In the genomic region with DNA sequence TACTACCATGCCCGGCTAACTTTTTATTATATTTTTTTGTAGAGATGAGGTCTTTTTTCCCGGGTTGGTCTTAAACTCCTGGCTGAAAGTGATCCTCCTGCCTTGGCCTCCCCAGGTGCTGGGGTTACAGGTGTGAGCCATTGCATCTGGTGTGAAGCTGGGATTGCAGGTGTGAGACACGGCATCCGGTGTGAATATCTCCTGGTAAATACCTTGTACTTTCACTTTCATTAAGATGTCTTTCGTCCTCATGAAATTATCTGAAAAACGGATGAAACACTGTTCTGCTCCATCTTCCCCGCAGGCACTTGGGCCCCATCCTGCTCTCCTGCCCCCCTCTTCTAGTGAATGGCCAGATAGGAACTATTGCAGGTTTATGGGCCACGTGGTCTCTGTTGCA, we compare ENCODE assay signal across 21 cellular contexts.
DNase-seq lines count a peak whose midpoint lies in the region; ATAC-seq, FAIRE-seq and TF ChIP-seq lines count a peak whose summit lies in the region.
"Had no signal": no experiment of that assay in that cellular context is flagged by ENCODE, and none has a peak within 500 bp of the region (broad histone marks: within the 10 kb centered on the region; RNA-seq: fewer than 3 reads in every experiment).

No MANE protein-coding gene starts in this region.

- TF ChIP-seq EP300 in GM12878 (IDR thresholded peaks at IDR 0.05; ENCODE audit: borderline replicate concordance in 1 of 2, control insufficient read depth in 1 of 2, low read depth in 2 of 2, low read length in 2 of 2), result no peak

- SMC1A ChIA-PET in GM12878 (lab: Charles Lee; ENCODE audit: uncharacterized antibody, unreplicated experiment), result no interaction called here

- no peak for TF ChIP-seq RAD21 in GM12878 (IDR thresholded peaks at IDR 0.05; ENCODE audit: insufficient read depth, low read depth, low read length)

- WGBS in GM12878 (ENCODE audit: insufficient coverage, insufficient replicate concordance, low lambda C conversion rate, missing lambda C conversion rate), result 61% methylated on average over 8 of the region's 8 CpGs

- in situ Hi-C loops in GM12878 (cut with MboI) (no loop called here), KBM-7 (cut with MboI; ENCODE audit: low pct_unique_long_range_greater_than_20kb, low sequenced_read_pairs) (no loop called here)

- TF ChIP-seq CTCF in HEK293 (tag by site-specific recombination; IDR thresholded peaks at IDR 0.05) (no peak), NB4 (IDR thresholded peaks at IDR 0.05; ENCODE audit: low read depth, low read length) (no peak), GM12878 (IDR thresholded peaks at IDR 0.05 in 2 of 3, conservative IDR thresholded peaks at IDR 0.05 in 1 of 3; ENCODE audit: control insufficient read depth in 2 of 3, extremely low read depth in 1 of 3, insufficient read depth in 1 of 3, low read depth in 3 of 3, low read length in 3 of 3) (no peak)

- no peaks in the 10 kb centered on the region for H3K27me3 ChIP-seq in BLaER1
- H3K27me3 ChIP-seq in GM12878 (replicated peaks in 1 of 2; ENCODE audit: control insufficient read depth in 2 of 2, insufficient read depth in 2 of 2, low read length in 1 of 2), result no peaks in the 10 kb centered on the region

- no peak for FAIRE-seq in GM12878 (lab: Jason Lieb, UNC)
- FAIRE-seq: A549, D721Med, GM12891, GM18507 had no signal

- peaks cover 51% of the 10 kb centered on the region for H3K4me1 ChIP-seq in BLaER1
- no peaks in the 10 kb centered on the region for H3K4me1 ChIP-seq in HEK293 (ENCODE audit: control insufficient read depth, insufficient read depth, low read length)
- no peaks in the 10 kb centered on the region for H3K4me1 ChIP-seq in GM12878 (ENCODE audit: control insufficient read depth, insufficient read depth, low read length)
- H3K4me1 ChIP-seq: A549 had no signal

- H3K9ac ChIP-seq in BLaER1 (no peak overlapping the region), GM12878 (ENCODE audit: control insufficient read depth, insufficient read depth, low read length) (no peak overlapping the region)

- BruUV-seq in GM12878 (replicated peaks; lab: Mats Ljungman, UMichigan), result no TSS peak

- H3K79me2 ChIP-seq in GM12878 (ENCODE audit: control insufficient read depth, insufficient read depth, low read length), result no peaks in the 10 kb centered on the region

- DNase-seq in NB4 (ENCODE audit: low read depth), result peak; percentile 34
- no peak for DNase-seq in GM12878 (ENCODE audit: low read depth, low spot score)
- no peak for DNase-seq in glomerular visceral epithelial cell (ENCODE audit: extremely low spot score)
- no peak for DNase-seq in KBM-7
- DNase-seq: 8988T; CD4-positive, alpha-beta T cell; CD8-positive, alpha-beta memory T cell; DMS 273 treated with DMSO at 0.1 percent for 48 hours; DMS79; EL; GDM1; H9 had no signal

- H3K9me3 ChIP-seq in BLaER1 (no peaks in the 10 kb centered on the region), HEK293 (ENCODE audit: control insufficient read depth, insufficient read depth, low read depth, low read length) (no peaks in the 10 kb centered on the region), GM12878 (replicated peaks; ENCODE audit: control insufficient read depth, insufficient read depth, low read length) (no peaks in the 10 kb centered on the region)
- H3K9me3 ChIP-seq: A549 had no signal

- H2AFZ ChIP-seq in GM12878 (ENCODE audit: control insufficient read depth, low read depth, low read length), result no peak overlapping the region
- H2AFZ ChIP-seq: GM23338 had no signal

- no peak for ATAC-seq in GM12878
- ATAC-seq in HG03521 (IDR thresholded peaks at IDR 0.05; ENCODE audit: unreplicated experiment), result no peak
- ATAC-seq: A549, GM23338, HCT116 had no signal

- RAD21 ChIA-PET in GM12878 (lab: Charles Lee; ENCODE audit: unreplicated experiment), result no interaction called here

- intact Hi-C loops in GM12878 (cut with micrococcal nuclease; ENCODE audit: unreplicated experiment), result no loop called here

- H3K4me3 ChIP-seq in BLaER1 (no peak overlapping the region), HEK293 (ENCODE audit: low read depth, low read length) (no peak overlapping the region), NB4 (ENCODE audit: low read depth, low read length) (no peak overlapping the region), GM12878 (no peak overlapping the region)
- H3K4me3 ChIP-seq: A549, GM23338 had no signal

- POLR2A ChIA-PET in HEK293 (lab: Yijun Ruan, JAX), result no interaction called here
- POLR2A ChIA-PET in GM12878 (lab: Charles Lee), result no interaction called here

- H4K20me1 ChIP-seq in BLaER1, result no peaks in the 10 kb centered on the region
- H4K20me1 ChIP-seq in GM12878 (ENCODE audit: control insufficient read depth, insufficient read depth), result no peaks in the 10 kb centered on the region

- CTCF ChIA-PET in HEK293 (lab: Yijun Ruan, JAX) (no interaction called here), GM12878 (lab: Yijun Ruan, JAX) (no interaction called here)

- H3K27ac ChIP-seq in BLaER1 (0 out of 2 replicates have a peak overlapping the region, but pooled peaks have one; percentile 26), HEK293 (ENCODE audit: extremely low read depth, low read depth, low read length) (no peak overlapping the region), GM12878 (ENCODE audit: control insufficient read depth, insufficient read depth) (no peak overlapping the region)
- H3K27ac ChIP-seq: A549 had no signal

- TF ChIP-seq POLR2A in NB4 (IDR thresholded peaks at IDR 0.05; ENCODE audit: extremely low read depth, insufficient read length), result no peak
- no peak for TF ChIP-seq POLR2A in GM12878 (IDR thresholded peaks at IDR 0.05; ENCODE audit: low read depth, low read length)

- H3K4me2 ChIP-seq in BLaER1 (peak overlapping the region; percentile 84; the same call in 1 of the 2 replicates), GM12878 (ENCODE audit: control insufficient read depth, insufficient read depth) (no peak overlapping the region)
- H3K4me2 ChIP-seq: A549, GM23338 had no signal

- no peaks in the 10 kb centered on the region for H3K36me3 ChIP-seq in BLaER1
- no peaks in the 10 kb centered on the region for H3K36me3 ChIP-seq in HEK293 (ENCODE audit: control insufficient read depth in 2 of 2, insufficient read depth in 1 of 2, low read length in 2 of 2)
- no peaks in the 10 kb centered on the region for H3K36me3 ChIP-seq in GM12878 (ENCODE audit: control insufficient read depth in 2 of 2, insufficient read depth in 2 of 2, low read length in 1 of 2)

TF ChIP-seq in HEK293, 187 proteins besides CTCF, POLR2A, EP300 and RAD21:
- TF ChIP-seq ZNF514 (tag by site-specific recombination; IDR thresholded peaks at IDR 0.05), result no peak
- TF ChIP-seq, protein P1, sequence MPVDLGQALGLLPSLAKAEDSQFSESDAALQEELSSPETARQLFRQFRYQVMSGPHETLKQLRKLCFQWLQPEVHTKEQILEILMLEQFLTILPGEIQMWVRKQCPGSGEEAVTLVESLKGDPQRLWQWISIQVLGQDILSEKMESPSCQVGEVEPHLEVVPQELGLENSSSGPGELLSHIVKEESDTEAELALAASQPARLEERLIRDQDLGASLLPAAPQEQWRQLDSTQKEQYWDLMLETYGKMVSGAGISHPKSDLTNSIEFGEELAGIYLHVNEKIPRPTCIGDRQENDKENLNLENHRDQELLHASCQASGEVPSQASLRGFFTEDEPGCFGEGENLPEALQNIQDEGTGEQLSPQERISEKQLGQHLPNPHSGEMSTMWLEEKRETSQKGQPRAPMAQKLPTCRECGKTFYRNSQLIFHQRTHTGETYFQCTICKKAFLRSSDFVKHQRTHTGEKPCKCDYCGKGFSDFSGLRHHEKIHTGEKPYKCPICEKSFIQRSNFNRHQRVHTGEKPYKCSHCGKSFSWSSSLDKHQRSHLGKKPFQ (tag by site-specific recombination; IDR thresholded peaks at IDR 0.05), result peak; percentile 42; the same call in 1 of the 2 replicates

TF ChIP-seq in GM12878, 131 proteins besides CTCF, POLR2A, EP300 and RAD21:
- TF ChIP-seq IKZF2 (IDR thresholded peaks at IDR 0.05) (no peak), WRNIP1 (IDR thresholded peaks at IDR 0.05; ENCODE audit: borderline replicate concordance, low read depth, low read length) (no peak), RELB (IDR thresholded peaks at IDR 0.05; ENCODE audit: low read depth) (0 out of 2 replicates have a peak, but pooled peaks have one; percentile 35), BACH1 (IDR thresholded peaks at IDR 0.05; ENCODE audit: borderline replicate concordance) (0 out of 2 replicates have a peak, but pooled peaks have one; percentile 17)
